Comparison of ENCODE assay signal across 1 cellular context in the genomic region with DNA sequence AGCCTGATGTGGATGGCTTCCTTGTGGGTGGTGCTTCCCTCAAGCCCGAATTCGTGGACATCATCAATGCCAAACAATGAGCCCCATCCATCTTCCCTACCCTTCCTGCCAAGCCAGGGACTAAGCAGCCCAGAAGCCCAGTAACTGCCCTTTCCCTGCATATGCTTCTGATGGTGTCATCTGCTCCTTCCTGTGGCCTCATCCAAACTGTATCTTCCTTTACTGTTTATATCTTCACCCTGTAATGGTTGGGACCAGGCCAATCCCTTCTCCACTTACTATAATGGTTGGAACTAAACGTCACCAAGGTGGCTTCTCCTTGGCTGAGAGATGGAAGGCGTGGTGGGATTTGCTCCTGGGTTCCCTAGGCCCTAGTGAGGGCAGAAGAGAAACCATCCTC.
TF ChIP-seq lines count a peak whose summit lies in the region.

No MANE protein-coding gene starts in this region.

TF ChIP-seq in H1, 55 proteins besides CTCF, POLR2A, EP300 and RAD21:
- TF ChIP-seq SP1 (IDR thresholded peaks at IDR 0.05; ENCODE audit: low read depth, low read length): peak; percentile 51; the same call in 1 of the 2 replicates
